In genomic region chr6:140040391-140040790, GRCh38 we compare ENCODE assay signal across 17 cellular contexts.
DNase-seq lines count a peak whose midpoint lies in the region; ATAC-seq, FAIRE-seq and TF ChIP-seq lines count a peak whose summit lies in the region.
"Had no signal": no experiment of that assay in that cellular context is flagged by ENCODE, and none has a peak within 500 bp of the region (broad histone marks: within the 10 kb centered on the region; RNA-seq: fewer than 3 reads in every experiment).

No MANE protein-coding gene starts in this region.

- H3K4me1 ChIP-seq in RWPE2 (ENCODE audit: insufficient read depth, poor library complexity, severe bottlenecking) (peaks cover 35% of the 10 kb centered on the region), keratinocyte (ENCODE audit: control insufficient read depth, extremely low read depth, insufficient read depth, low read length) (peaks cover 37% of the 10 kb centered on the region)

- H3K79me2 ChIP-seq in keratinocyte (ENCODE audit: control insufficient read depth, insufficient read depth, low read length) = no peaks in the 10 kb centered on the region

- H3K9me1 ChIP-seq in keratinocyte (ENCODE audit: control insufficient read depth, extremely low read depth, insufficient read depth, low read length) = no peaks in the 10 kb centered on the region

- dilution Hi-C loops in keratinocyte (cut with MboI; ENCODE audit: extremely low pct_ligation_motif_present, low sequenced_read_pairs) = no loop called here

- no peak for FAIRE-seq in keratinocyte (lab: Jason Lieb, UNC)
- FAIRE-seq: GM18507 had no signal

- H3K9me3 ChIP-seq in RWPE2 (ENCODE audit: severe bottlenecking) (peaks cover 5% of the 10 kb centered on the region), keratinocyte (ENCODE audit: control insufficient read depth, low read depth, low read length) (no peaks in the 10 kb centered on the region)
- H3K9me3 ChIP-seq: mucosa of descending colon had no signal

- no peaks in the 10 kb centered on the region for H4K20me1 ChIP-seq in keratinocyte (ENCODE audit: control insufficient read depth, extremely low read depth, insufficient read depth, low read length)

- H3K27me3 ChIP-seq in RWPE2 (ENCODE audit: insufficient read depth, poor library complexity, severe bottlenecking) = no peaks in the 10 kb centered on the region
- no peaks in the 10 kb centered on the region for H3K27me3 ChIP-seq in keratinocyte (ENCODE audit: control insufficient read depth, extremely low read depth, insufficient read depth, low read length)

- H3K4me3 ChIP-seq in RWPE2 (ENCODE audit: severe bottlenecking) (no peak overlapping the region), keratinocyte (ENCODE audit: control insufficient read depth in 2 of 3, extremely low read depth in 1 of 3, insufficient read depth in 2 of 3, low read depth in 1 of 3, low read length in 3 of 3) (no peak overlapping the region)
- H3K4me3 ChIP-seq: mucosa of descending colon had no signal

- peak; percentile 65 for ATAC-seq in GM18499 (IDR thresholded peaks at IDR 0.05; ENCODE audit: insufficient read depth, unreplicated experiment)
- peak; percentile 48 for ATAC-seq in HG03378 (IDR thresholded peaks at IDR 0.05; ENCODE audit: unreplicated experiment)
- peak; percentile 59 for ATAC-seq in RWPE2 (ENCODE audit: low read depth)
- ATAC-seq in GM21423 (IDR thresholded peaks at IDR 0.05; ENCODE audit: unreplicated experiment) = no peak
- ATAC-seq: activated T-cell treated with anti-CD3 and anti-CD28 coated beads, Interleukin-2, amount 50 U/mL, for 72 hours; mucosa of descending colon; sciatic nerve had no signal

- peak overlapping the region; percentile 18 for H3K4me2 ChIP-seq in keratinocyte (ENCODE audit: control insufficient read depth, extremely low read depth, insufficient read depth, low read depth, low read length)

- H2AFZ ChIP-seq in keratinocyte (ENCODE audit: control insufficient read depth, low read length) = no peak overlapping the region

- peak overlapping the region; percentile 22 for H3K27ac ChIP-seq in RWPE2 (ENCODE audit: poor library complexity, severe bottlenecking)
- H3K27ac ChIP-seq in keratinocyte (ENCODE audit: control insufficient read depth, insufficient read depth, low read length) = no peak overlapping the region

- no peak for TF ChIP-seq CTCF in RWPE2 (IDR thresholded peaks at IDR 0.05; ENCODE audit: poor library complexity, severe bottlenecking)
- TF ChIP-seq CTCF in keratinocyte (optimal IDR thresholded peaks at IDR 0.05 in 1 of 3, IDR thresholded peaks at IDR 0.05 in 1 of 3, conservative IDR thresholded peaks at IDR 0.05 in 1 of 3; ENCODE audit: extremely low read depth in 1 of 3, insufficient read depth in 2 of 3, low read length in 3 of 3) = no peak

- no peak overlapping the region for H3K9ac ChIP-seq in keratinocyte (ENCODE audit: control insufficient read depth, extremely low read depth, insufficient read depth, low read length)

- DNase-seq in RWPE2 (ENCODE audit: low spot score) (no peak), keratinocyte (ENCODE audit: low read depth, low spot score) (peak; percentile 38), HT-29 (ENCODE audit: low spot score) (no peak)
- no peak for DNase-seq in activated CD4-positive, alpha-beta T cell treated with anti-CD3 and anti-CD28 coated beads, Interleukin-2, amount 50 U/mL, for 1 hour
- no peak for DNase-seq in activated CD4-positive, CD25-positive, alpha-beta regulatory T cell treated with anti-CD3 and anti-CD28 coated beads, Interleukin-2, amount 50 U/mL, for 72 hours
- DNase-seq: activated CD4-positive, alpha-beta memory T cell treated with anti-CD3 and anti-CD28 coated beads for 36 hours; activated naive CD8-positive, alpha-beta T cell treated with anti-CD3 and anti-CD28 coated beads for 36 hours; activated T-cell treated with anti-CD3 and anti-CD28 coated beads, Interleukin-2, amount 50 U/mL, for 72 hours; mucosa of descending colon; NCI-H446; stimulated activated CD4-positive, alpha-beta T cell treated with anti-CD3 and anti-CD28 coated beads, Interleukin-2, amount 100 ng/mL, for 24 hours; substantia nigra had no signal

- no peaks in the 10 kb centered on the region for H3K36me3 ChIP-seq in RWPE2 (ENCODE audit: low read depth)
- H3K36me3 ChIP-seq in keratinocyte (ENCODE audit: control insufficient read depth in 2 of 2, extremely low read depth in 1 of 2, insufficient read depth in 2 of 2, low read length in 2 of 2) = no peaks in the 10 kb centered on the region
